1 cellular context compared by ENCODE assay signal in the genomic region with DNA sequence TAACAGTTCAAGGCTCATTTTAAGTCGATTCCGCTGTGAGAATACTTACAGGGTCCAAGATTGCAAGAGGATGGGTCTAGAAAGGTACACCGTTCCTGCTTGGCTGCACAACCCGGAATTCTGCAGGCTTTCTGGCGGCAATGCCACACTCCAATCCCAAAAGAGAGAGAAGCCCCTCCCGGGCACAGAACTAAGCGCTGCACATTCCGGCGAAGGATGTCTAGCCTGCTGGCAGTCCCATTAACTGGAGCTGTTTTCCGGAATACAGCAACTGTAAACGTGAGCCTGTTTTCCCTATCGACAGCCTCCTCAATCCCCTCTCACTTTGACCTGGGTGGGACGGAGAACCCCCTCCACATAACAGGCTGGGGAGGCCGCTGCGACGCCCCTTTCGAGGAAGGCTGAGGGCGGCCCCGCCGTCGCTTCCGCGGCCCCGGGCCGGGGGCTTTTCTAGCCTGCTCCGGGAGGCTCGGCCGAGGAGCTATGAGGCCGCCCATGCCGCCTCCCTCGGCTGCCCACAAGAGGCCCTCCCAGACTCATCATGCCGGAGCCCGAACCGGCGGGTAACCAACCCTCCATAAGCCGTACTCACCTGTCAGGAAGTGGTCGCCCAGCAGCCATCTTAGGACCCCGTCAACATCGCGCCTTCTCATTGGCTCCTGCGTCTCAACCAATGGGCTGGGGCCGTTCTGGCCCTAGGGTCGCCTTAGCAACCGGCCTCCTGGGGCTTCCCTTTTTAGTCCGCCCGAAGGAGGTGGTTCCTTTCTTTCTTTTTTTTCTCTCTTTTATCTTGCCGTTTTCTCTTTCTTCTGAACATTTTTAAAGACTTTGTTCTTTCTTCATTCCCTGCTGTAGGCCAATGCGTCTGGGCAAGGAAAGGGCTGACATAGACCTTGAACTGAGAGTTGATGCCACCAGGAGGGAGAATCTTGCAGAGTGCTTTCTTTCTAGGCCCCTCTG.
TF ChIP-seq lines count a peak whose summit lies in the region.

A gene (minus strand): TSS at position 647 of the 960 bp plus-strand sequence. CDS start 5,909 bp downstream, outside the sequence.

TF ChIP-seq in HepG2, 621 proteins besides CTCF, POLR2A, EP300 and RAD21 (continued from another document and continues in another):
- TF ChIP-seq SP5 (CRISPR knock-in tag; IDR thresholded peaks at IDR 0.05; ENCODE audit: borderline replicate concordance, low read depth) (no peak), ARID2 (CRISPR knock-in tag; IDR thresholded peaks at IDR 0.05; ENCODE audit: borderline replicate concordance) (no peak), MLLT10 (CRISPR knock-in tag; IDR thresholded peaks at IDR 0.05) (no peak), ZNF24 (IDR thresholded peaks at IDR 0.05) (no peak), RORA (CRISPR knock-in tag; IDR thresholded peaks at IDR 0.05) (no peak), PTBP1 (IDR thresholded peaks at IDR 0.05; ENCODE audit: low read depth, low read length, poor library complexity, severe bottlenecking) (no peak), ZNF451 (CRISPR knock-in tag; IDR thresholded peaks at IDR 0.05) (no peak), ELF1 (CRISPR knock-in tag; IDR thresholded peaks at IDR 0.05) (peak; percentile 93), HNF4A (CRISPR knock-in tag; IDR thresholded peaks at IDR 0.05) (no peak; the same call in 1 of the 2 replicates), ZNF468 (CRISPR knock-in tag; IDR thresholded peaks at IDR 0.05) (no peak), ZNF367 (CRISPR knock-in tag; IDR thresholded peaks at IDR 0.05; ENCODE audit: borderline replicate concordance) (no peak), FOXP1 (IDR thresholded peaks at IDR 0.05) (no peak), FOXP1 (CRISPR knock-in tag; IDR thresholded peaks at IDR 0.05) (no peak), ZNF572 (CRISPR knock-in tag; IDR thresholded peaks at IDR 0.05) (no peak), SRF (IDR thresholded peaks at IDR 0.05; ENCODE audit: low read depth, low read length) (peak; percentile 51; the same call in 1 of the 2 replicates), NKX3-1 (CRISPR knock-in tag; IDR thresholded peaks at IDR 0.05) (no peak), ZNF460 (CRISPR knock-in tag; IDR thresholded peaks at IDR 0.05; ENCODE audit: borderline replicate concordance) (no peak), ZNF790 (CRISPR knock-in tag; IDR thresholded peaks at IDR 0.05; ENCODE audit: borderline replicate concordance) (no peak), KDM3A (CRISPR knock-in tag; IDR thresholded peaks at IDR 0.05; ENCODE audit: low read depth) (0 out of 2 replicates have a peak, but pooled peaks have one; percentile 46), ZNF552 (CRISPR knock-in tag; IDR thresholded peaks at IDR 0.05; ENCODE audit: borderline replicate concordance) (no peak), ZSCAN12 (CRISPR knock-in tag; IDR thresholded peaks at IDR 0.05) (no peak), ZNF235 (CRISPR knock-in tag; IDR thresholded peaks at IDR 0.05; ENCODE audit: borderline replicate concordance) (no peak), ZNF557 (CRISPR knock-in tag; IDR thresholded peaks at IDR 0.05) (no peak), ADNP (CRISPR knock-in tag; IDR thresholded peaks at IDR 0.05) (no peak), ZSCAN30 (CRISPR knock-in tag; IDR thresholded peaks at IDR 0.05) (no peak), ZNF780A (CRISPR knock-in tag; IDR thresholded peaks at IDR 0.05) (no peak), ZNF83 (CRISPR knock-in tag; IDR thresholded peaks at IDR 0.05; ENCODE audit: borderline replicate concordance) (no peak), ISX (CRISPR knock-in tag; conservative IDR thresholded peaks at IDR 0.05) (no peak), ZNF207 (IDR thresholded peaks at IDR 0.05; ENCODE audit: borderline replicate concordance) (no peak), MIER2 (CRISPR knock-in tag; IDR thresholded peaks at IDR 0.05) (no peak), ZFX (CRISPR knock-in tag; IDR thresholded peaks at IDR 0.05; ENCODE audit: low read depth) (peak; percentile 82), CBX1 (IDR thresholded peaks at IDR 0.05; ENCODE audit: low read depth) (no peak), KDM6A (CRISPR knock-in tag; IDR thresholded peaks at IDR 0.05; ENCODE audit: low read depth) (no peak), MTF1 (CRISPR knock-in tag; IDR thresholded peaks at IDR 0.05) (no peak), KLF12 (CRISPR knock-in tag; IDR thresholded peaks at IDR 0.05; ENCODE audit: borderline replicate concordance) (no peak)
- TF ChIP-seq, protein P1, sequence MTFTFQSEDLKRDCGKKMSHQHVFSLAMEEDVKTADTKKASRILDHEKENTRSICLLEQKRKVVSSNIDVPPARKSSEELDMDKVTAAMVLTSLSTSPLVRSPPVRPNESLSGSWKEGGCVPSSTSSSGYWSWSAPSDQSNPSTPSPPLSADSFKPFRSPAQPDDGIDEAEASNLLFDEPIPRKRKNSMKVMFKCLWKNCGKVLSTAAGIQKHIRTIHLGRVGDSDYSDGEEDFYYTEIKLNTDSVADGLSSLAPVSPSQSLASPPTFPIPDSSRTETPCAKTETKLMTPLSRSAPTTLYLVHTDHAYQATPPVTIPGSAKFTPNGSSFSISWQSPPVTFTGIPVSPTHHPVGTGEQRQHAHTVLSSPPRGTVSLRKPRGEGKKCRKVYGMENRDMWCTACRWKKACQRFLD (CRISPR knock-in tag; IDR thresholded peaks at IDR 0.05; ENCODE audit: borderline replicate concordance), result no peak
- TF ChIP-seq, protein P2, sequence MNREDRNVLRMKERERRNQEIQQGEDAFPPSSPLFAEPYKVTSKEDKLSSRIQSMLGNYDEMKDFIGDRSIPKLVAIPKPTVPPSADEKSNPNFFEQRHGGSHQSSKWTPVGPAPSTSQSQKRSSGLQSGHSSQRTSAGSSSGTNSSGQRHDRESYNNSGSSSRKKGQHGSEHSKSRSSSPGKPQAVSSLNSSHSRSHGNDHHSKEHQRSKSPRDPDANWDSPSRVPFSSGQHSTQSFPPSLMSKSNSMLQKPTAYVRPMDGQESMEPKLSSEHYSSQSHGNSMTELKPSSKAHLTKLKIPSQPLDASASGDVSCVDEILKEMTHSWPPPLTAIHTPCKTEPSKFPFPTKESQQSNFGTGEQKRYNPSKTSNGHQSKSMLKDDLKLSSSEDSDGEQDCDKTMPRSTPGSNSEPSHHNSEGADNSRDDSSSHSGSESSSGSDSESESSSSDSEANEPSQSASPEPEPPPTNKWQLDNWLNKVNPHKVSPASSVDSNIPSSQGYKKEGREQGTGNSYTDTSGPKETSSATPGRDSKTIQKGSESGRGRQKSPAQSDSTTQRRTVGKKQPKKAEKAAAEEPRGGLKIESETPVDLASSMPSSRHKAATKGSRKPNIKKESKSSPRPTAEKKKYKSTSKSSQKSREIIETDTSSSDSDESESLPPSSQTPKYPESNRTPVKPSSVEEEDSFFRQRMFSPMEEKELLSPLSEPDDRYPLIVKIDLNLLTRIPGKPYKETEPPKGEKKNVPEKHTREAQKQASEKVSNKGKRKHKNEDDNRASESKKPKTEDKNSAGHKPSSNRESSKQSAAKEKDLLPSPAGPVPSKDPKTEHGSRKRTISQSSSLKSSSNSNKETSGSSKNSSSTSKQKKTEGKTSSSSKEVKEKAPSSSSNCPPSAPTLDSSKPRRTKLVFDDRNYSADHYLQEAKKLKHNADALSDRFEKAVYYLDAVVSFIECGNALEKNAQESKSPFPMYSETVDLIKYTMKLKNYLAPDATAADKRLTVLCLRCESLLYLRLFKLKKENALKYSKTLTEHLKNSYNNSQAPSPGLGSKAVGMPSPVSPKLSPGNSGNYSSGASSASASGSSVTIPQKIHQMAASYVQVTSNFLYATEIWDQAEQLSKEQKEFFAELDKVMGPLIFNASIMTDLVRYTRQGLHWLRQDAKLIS (CRISPR knock-in tag; IDR thresholded peaks at IDR 0.05), result no peak
- TF ChIP-seq, protein P3, sequence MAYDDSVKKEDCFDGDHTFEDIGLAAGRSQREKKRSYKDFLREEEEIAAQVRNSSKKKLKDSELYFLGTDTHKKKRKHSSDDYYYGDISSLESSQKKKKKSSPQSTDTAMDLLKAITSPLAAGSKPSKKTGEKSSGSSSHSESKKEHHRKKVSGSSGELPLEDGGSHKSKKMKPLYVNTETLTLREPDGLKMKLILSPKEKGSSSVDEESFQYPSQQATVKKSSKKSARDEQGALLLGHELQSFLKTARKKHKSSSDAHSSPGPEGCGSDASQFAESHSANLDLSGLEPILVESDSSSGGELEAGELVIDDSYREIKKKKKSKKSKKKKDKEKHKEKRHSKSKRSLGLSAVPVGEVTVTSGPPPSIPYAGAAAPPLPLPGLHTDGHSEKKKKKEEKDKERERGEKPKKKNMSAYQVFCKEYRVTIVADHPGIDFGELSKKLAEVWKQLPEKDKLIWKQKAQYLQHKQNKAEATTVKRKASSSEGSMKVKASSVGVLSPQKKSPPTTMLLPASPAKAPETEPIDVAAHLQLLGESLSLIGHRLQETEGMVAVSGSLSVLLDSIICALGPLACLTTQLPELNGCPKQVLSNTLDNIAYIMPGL (CRISPR knock-in tag; IDR thresholded peaks at IDR 0.05; ENCODE audit: borderline replicate concordance in 1 of 2, low read depth in 1 of 2), result peak; percentile 48 to 67; a peak in 3 of 4 replicates
- TF ChIP-seq, protein P4, sequence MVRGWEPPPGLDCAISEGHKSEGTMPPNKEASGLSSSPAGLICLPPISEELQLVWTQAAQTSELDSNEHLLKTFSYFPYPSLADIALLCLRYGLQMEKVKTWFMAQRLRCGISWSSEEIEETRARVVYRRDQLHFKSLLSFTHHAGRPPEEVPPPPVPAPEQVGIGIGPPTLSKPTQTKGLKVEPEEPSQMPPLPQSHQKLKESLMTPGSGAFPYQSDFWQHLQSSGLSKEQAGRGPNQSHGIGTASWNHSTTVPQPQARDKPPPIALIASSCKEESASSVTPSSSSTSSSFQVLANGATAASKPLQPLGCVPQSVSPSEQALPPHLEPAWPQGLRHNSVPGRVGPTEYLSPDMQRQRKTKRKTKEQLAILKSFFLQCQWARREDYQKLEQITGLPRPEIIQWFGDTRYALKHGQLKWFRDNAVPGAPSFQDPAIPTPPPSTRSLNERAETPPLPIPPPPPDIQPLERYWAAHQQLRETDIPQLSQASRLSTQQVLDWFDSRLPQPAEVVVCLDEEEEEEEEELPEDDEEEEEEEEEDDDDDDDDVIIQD (CRISPR knock-in tag; IDR thresholded peaks at IDR 0.05; ENCODE audit: low read depth), result no peak
- TF ChIP-seq, protein P5, sequence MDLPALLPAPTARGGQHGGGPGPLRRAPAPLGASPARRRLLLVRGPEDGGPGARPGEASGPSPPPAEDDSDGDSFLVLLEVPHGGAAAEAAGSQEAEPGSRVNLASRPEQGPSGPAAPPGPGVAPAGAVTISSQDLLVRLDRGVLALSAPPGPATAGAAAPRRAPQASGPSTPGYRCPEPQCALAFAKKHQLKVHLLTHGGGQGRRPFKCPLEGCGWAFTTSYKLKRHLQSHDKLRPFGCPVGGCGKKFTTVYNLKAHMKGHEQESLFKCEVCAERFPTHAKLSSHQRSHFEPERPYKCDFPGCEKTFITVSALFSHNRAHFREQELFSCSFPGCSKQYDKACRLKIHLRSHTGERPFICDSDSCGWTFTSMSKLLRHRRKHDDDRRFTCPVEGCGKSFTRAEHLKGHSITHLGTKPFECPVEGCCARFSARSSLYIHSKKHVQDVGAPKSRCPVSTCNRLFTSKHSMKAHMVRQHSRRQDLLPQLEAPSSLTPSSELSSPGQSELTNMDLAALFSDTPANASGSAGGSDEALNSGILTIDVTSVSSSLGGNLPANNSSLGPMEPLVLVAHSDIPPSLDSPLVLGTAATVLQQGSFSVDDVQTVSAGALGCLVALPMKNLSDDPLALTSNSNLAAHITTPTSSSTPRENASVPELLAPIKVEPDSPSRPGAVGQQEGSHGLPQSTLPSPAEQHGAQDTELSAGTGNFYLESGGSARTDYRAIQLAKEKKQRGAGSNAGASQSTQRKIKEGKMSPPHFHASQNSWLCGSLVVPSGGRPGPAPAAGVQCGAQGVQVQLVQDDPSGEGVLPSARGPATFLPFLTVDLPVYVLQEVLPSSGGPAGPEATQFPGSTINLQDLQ (CRISPR knock-in tag; IDR thresholded peaks at IDR 0.05), result 0 out of 2 replicates have a peak, but pooled peaks have one; percentile 55
- TF ChIP-seq, protein P6, sequence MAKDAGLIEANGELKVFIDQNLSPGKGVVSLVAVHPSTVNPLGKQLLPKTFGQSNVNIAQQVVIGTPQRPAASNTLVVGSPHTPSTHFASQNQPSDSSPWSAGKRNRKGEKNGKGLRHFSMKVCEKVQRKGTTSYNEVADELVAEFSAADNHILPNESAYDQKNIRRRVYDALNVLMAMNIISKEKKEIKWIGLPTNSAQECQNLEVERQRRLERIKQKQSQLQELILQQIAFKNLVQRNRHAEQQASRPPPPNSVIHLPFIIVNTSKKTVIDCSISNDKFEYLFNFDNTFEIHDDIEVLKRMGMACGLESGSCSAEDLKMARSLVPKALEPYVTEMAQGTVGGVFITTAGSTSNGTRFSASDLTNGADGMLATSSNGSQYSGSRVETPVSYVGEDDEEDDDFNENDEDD (CRISPR knock-in tag; IDR thresholded peaks at IDR 0.05; ENCODE audit: borderline replicate concordance), result no peak
- TF ChIP-seq, protein P7, sequence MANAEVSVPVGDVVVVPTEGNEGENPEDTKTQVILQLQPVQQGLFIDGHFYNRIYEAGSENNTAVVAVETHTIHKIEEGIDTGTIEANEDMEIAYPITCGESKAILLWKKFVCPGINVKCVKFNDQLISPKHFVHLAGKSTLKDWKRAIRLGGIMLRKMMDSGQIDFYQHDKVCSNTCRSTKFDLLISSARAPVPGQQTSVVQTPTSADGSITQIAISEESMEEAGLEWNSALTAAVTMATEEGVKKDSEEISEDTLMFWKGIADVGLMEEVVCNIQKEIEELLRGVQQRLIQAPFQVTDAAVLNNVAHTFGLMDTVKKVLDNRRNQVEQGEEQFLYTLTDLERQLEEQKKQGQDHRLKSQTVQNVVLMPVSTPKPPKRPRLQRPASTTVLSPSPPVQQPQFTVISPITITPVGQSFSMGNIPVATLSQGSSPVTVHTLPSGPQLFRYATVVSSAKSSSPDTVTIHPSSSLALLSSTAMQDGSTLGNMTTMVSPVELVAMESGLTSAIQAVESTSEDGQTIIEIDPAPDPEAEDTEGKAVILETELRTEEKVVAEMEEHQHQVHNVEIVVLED (CRISPR knock-in tag; IDR thresholded peaks at IDR 0.05; ENCODE audit: borderline replicate concordance), result peak; percentile 28; the same call in 1 of the 2 replicates
- TF ChIP-seq, protein P8, sequence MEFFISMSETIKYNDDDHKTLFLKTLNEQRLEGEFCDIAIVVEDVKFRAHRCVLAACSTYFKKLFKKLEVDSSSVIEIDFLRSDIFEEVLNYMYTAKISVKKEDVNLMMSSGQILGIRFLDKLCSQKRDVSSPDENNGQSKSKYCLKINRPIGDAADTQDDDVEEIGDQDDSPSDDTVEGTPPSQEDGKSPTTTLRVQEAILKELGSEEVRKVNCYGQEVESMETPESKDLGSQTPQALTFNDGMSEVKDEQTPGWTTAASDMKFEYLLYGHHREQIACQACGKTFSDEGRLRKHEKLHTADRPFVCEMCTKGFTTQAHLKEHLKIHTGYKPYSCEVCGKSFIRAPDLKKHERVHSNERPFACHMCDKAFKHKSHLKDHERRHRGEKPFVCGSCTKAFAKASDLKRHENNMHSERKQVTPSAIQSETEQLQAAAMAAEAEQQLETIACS (CRISPR knock-in tag; IDR thresholded peaks at IDR 0.05), result no peak
- TF ChIP-seq, protein P9, sequence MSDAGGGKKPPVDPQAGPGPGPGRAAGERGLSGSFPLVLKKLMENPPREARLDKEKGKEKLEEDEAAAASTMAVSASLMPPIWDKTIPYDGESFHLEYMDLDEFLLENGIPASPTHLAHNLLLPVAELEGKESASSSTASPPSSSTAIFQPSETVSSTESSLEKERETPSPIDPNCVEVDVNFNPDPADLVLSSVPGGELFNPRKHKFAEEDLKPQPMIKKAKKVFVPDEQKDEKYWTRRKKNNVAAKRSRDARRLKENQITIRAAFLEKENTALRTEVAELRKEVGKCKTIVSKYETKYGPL (CRISPR knock-in tag; IDR thresholded peaks at IDR 0.05), result no peak
- TF ChIP-seq, protein P10, sequence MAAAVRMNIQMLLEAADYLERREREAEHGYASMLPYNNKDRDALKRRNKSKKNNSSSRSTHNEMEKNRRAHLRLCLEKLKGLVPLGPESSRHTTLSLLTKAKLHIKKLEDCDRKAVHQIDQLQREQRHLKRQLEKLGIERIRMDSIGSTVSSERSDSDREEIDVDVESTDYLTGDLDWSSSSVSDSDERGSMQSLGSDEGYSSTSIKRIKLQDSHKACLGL (CRISPR knock-in tag; IDR thresholded peaks at IDR 0.05), result peak; percentile 36; the same call in 1 of the 2 replicates
